Comparison of ENCODE assay signal across 7 cellular contexts in the genomic region with DNA sequence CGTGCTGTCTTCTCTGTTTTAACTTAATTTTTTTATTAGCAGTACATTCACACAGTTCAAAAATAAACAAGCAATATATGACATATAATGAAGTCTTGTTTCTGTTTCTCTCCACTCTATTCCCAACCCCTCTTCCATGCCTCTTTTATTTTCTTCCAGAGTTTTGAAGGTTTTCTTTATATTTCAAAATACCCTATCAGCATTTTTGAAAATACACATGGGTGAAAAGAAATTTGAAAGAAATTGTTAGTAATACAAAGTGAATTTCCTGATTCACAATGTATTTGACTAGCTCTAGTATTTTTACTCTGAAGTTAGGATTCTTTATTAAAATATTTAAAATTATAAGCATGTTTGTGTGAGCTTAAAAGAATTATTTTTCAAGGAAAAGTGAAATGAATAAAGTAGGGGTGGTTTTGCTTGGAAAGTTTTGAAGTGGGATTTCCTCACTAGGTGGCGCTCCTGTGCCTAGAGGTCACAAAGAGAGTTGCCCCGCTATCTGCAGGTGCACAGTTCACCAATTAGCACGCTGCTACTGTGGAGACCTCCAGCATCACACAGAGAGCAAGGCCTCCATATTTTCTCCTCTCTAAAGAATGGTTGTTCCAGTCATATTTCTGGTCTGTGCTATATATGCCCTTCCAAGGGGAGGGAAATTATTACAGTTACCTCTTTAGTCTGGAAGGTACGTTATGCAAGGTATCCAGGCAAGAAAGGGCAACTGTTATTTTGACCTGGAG. TPM values are rescaled to one million over a fixed set of nuclear protein-coding genes. Genes with fewer than 3 reads are reported as not detected.
DNase-seq lines count a peak whose midpoint lies in the region; TF ChIP-seq lines count a peak whose summit lies in the region.

No MANE protein-coding gene starts in this region.

- DNase-seq in GM10266 (ENCODE audit: extremely low spot score) (peak; percentile 40), H4 (ENCODE audit: low spot score) (peak; percentile 24), NCI-H1092 treated with DMSO at 0.1 percent for 48 hours (lab: John Stamatoyannopoulos, UW) (peak; percentile 75), UCSD-AML1 (lab: John Stamatoyannopoulos, UW; ENCODE audit: unreplicated experiment) (peak; percentile 16), colonic mucosa (peak; percentile 50), midbrain (lab: John Stamatoyannopoulos, UW) (peak; percentile 65), substantia nigra (lab: John Stamatoyannopoulos, UW) (peak in 32 of 49 donors; percentile 1 to 54 (median 24))

- intact Hi-C loops in colonic mucosa (cut with DNase I), result loop anchor here (10.0 kb wide), 2 partner anchors 480 to 730 kb away; no protein-coding TSS in a partner anchor

- TF ChIP-seq CTCF in GM10266 (IDR thresholded peaks at IDR 0.05; ENCODE audit: control insufficient read depth, insufficient read depth, low read depth, missing control alignments) (peak; percentile 67), colonic mucosa (IDR thresholded peaks at IDR 0.05) (peak; percentile 55)

- H3K27me3 ChIP-seq in colonic mucosa, result no peaks in the 10 kb centered on the region

- H3K4me1 ChIP-seq in colonic mucosa, result no peaks in the 10 kb centered on the region

- H3K27ac ChIP-seq in colonic mucosa (no peak overlapping the region), substantia nigra (ENCODE audit: low read depth, low read length, poor library complexity, severe bottlenecking) (no peak overlapping the region)

- no peaks in the 10 kb centered on the region for H3K36me3 ChIP-seq in colonic mucosa

- no peaks in the 10 kb centered on the region for H3K9me3 ChIP-seq in colonic mucosa

- no peak overlapping the region for H3K4me3 ChIP-seq in colonic mucosa

- no peak overlapping the region for H3K9ac ChIP-seq in colonic mucosa (ENCODE audit: low read depth in 2 of 2, low read length in 2 of 2)

RNA-seq across cellular contexts. Expression of a gene that starts 37.6 kb away (rescaled TPM):
- not detected in 2 replicates for total RNA-seq in H4 (2014; rRNA removed; shearing (Covaris generic))
- total RNA-seq in colonic mucosa, result not detected

Comparison
In these comparisons a context has a peak if more than half of its experiments do, and no peak if none do; other contexts are left out.
1. DNase-seq: peak in every context shown above with its lines; median percentile 75 in NCI-H1092 treated with DMSO at 0.1 percent for 48 hours; 65 in midbrain; 50 in colonic mucosa; 40 in GM10266; 24 in H4; 24 in substantia nigra; 16 in UCSD-AML1.